In genomic region chr17:66726846-66727245, GRCh38 we compare ENCODE assay signal across 21 cellular contexts.
"Had no signal": no experiment of that assay in that cellular context is flagged by ENCODE, and none has a peak within 500 bp of the region (broad histone marks: within the 10 kb centered on the region; RNA-seq: fewer than 3 reads in every experiment).

No MANE protein-coding gene starts in this region.

- H3K27ac Mint-ChIP-seq: activated naive CD4-positive, alpha-beta T cell treated with anti-CD3 and anti-CD28 coated beads for 36 hours; activated naive CD8-positive, alpha-beta T cell; IgD-negative memory B cell; T-helper 1 cell treated with Interleukin-12 subunit alpha and Interleukin-12 subunit beta and Interleukin-4 antibody, amounts not matched to agents 30 μg/mL and 1 μg/mL, for 36 hours had no signal

- H3K4me1 ChIP-seq: adrenal gland, SJSA1 had no signal

- H3K27me3 Mint-ChIP-seq: activated naive CD8-positive, alpha-beta T cell had no signal

- ATAC-seq: PC-3 had no signal

- H3K4me3 ChIP-seq: adrenal gland, SJSA1 had no signal

- H3K27me3 ChIP-seq: adrenal gland, SJSA1 had no signal

- H3K36me3 ChIP-seq: adrenal gland had no signal

- H3K4me3 Mint-ChIP-seq: activated naive CD4-positive, alpha-beta T cell treated with anti-CD3 and anti-CD28 coated beads for 36 hours; activated naive CD8-positive, alpha-beta T cell; IgD-negative memory B cell; T-helper 1 cell treated with Interleukin-12 subunit alpha and Interleukin-12 subunit beta and Interleukin-4 antibody, amounts not matched to agents 30 μg/mL and 1 μg/mL, for 36 hours had no signal

- H3K27ac ChIP-seq: adrenal gland, SJSA1 had no signal

- H3K9me3 Mint-ChIP-seq: activated naive CD4-positive, alpha-beta T cell treated with anti-CD3 and anti-CD28 coated beads for 36 hours; IgD-negative memory B cell; T-helper 1 cell treated with Interleukin-12 subunit alpha and Interleukin-12 subunit beta and Interleukin-4 antibody, amounts not matched to agents 30 μg/mL and 1 μg/mL, for 36 hours had no signal

- H3K36me3 Mint-ChIP-seq: IgD-negative memory B cell had no signal

- DNase-seq: activated CD4-positive, alpha-beta T cell treated with anti-CD3 and anti-CD28 coated beads, Interleukin-2, amount 50 U/mL, for 48 hours; activated CD4-positive, CD25-positive, alpha-beta regulatory T cell; activated gamma-delta T cell; activated naive CD4-positive, alpha-beta T cell treated with anti-CD3 and anti-CD28 coated beads for 36 hours; activated T-cell treated with anti-CD3 and anti-CD28 coated beads for 4 hours; adrenal gland; anterior cingulate cortex; cerebellar nuclear complex; KG1; NCI-H1092; NCI-H1417; NCI-H1694; NCI-H2029; NCI-H510A treated with DMSO at 0.1 percent for 48 hours; PC-3; SHP77; T-helper 9 cell had no signal

- H3K4me1 Mint-ChIP-seq: IgD-negative memory B cell had no signal

- H3K9me3 ChIP-seq: adrenal gland, SJSA1 had no signal
